Comparison of ENCODE assay signal across 21 cellular contexts in the genomic region with DNA sequence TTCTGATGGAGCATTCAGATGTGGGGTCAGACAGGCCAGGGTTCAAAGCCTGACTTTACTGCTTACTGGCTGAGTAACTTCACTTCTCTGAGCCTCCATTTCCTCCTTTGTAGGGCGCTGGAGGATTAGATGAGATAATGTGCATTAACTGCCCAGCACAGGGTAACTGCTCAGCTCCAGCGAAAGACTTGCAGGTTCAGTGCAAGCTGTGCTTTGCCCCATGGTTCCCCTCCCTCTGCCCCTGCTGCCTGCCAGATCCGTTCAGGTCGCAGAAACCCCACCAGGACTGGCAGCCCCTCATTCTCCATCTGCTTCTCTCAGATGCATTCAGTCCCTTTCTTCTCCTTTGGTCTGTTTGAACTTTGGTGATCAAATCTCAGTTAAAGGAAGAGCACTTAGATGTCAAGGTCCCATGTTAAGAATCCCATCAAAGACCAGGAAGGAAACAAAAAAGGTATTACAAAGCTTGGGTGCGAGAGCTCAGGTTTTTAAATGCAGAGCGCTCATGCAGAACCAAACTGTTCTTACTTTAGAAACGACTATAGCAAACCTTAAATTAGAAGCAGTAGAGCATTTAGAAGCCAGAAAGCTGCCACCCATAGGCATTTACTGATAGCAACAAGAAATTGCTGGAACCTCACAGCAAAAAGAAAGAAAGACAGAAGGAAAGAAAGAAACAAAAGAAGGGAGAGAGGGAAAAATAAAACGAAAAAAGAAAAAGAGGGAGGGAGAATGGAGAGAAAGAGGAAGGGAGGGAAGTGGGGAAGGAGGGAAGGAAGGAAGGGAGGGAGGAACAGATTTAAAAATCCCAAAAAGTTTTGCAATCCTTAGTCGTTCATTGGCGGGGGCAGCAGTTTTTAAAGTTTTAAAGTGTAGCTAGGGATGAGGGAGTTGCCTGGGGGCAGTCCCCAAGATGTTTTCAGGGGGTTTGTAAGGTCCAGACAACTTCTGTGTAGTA. TPM values are rescaled to one million over a fixed set of nuclear protein-coding genes. Genes with fewer than 3 reads are reported as not detected.
DNase-seq lines count a peak whose midpoint lies in the region; ATAC-seq, FAIRE-seq and TF ChIP-seq lines count a peak whose summit lies in the region.
"Had no signal": no experiment of that assay in that cellular context is flagged by ENCODE, and none has a peak within 500 bp of the region (broad histone marks: within the 10 kb centered on the region; RNA-seq: fewer than 3 reads in every experiment).

No MANE protein-coding gene starts in this region.

- H4K20me1 ChIP-seq in mammary epithelial cell (ENCODE audit: insufficient read depth, low read length) (no peaks in the 10 kb centered on the region), H1 (replicated peaks in 1 of 2; ENCODE audit: control insufficient read depth in 1 of 2, insufficient read depth in 2 of 2, low read length in 2 of 2) (no peaks in the 10 kb centered on the region)

- H3K27me3 ChIP-seq in mammary epithelial cell (ENCODE audit: insufficient read depth, low read length) (no peaks in the 10 kb centered on the region), breast epithelium (no peaks in the 10 kb centered on the region), H1 (replicated peaks in 1 of 4; ENCODE audit: control insufficient read depth in 3 of 4, extremely low read depth in 1 of 4, insufficient read depth in 3 of 4, low read length in 3 of 4) (no peaks in the 10 kb centered on the region), prostate gland (replicated peaks; ENCODE audit: insufficient read depth) (no peaks in the 10 kb centered on the region)
- H3K27me3 ChIP-seq: gastroesophageal sphincter had no signal

- H2BK120ac ChIP-seq in H1 (replicated peaks; ENCODE audit: low read depth, low read length), result no peak overlapping the region

- no peak overlapping the region for H2BK20ac ChIP-seq in H1 (ENCODE audit: low read length)

- H3K9me3 ChIP-seq in mammary epithelial cell (replicated peaks; ENCODE audit: insufficient read depth, low read length) (no peaks in the 10 kb centered on the region), breast epithelium (no peaks in the 10 kb centered on the region), HEK293 (ENCODE audit: control insufficient read depth, insufficient read depth, low read depth, low read length) (no peaks in the 10 kb centered on the region), H1 (ENCODE audit: insufficient read depth in 2 of 2, low read depth in 1 of 2, low read length in 1 of 2) (no peaks in the 10 kb centered on the region), prostate gland (no peaks in the 10 kb centered on the region)
- H3K9me3 ChIP-seq: gastroesophageal sphincter, stomach had no signal

- no peak overlapping the region for H2AFZ ChIP-seq in mammary epithelial cell (ENCODE audit: low read depth, low read length)
- H2AFZ ChIP-seq in H1 (ENCODE audit: low read length), result 0 out of 2 replicates have a peak overlapping the region, but pooled peaks have one; percentile 8

- H3K36me3 Mint-ChIP-seq in stimulated activated naive B cell treated with anti-CD40 and anti-IgM and Interleukin-4, amounts not matched to agents 10 μg/mL and 1 μg/mL and 100 μg/mL, for 72 hours, result no peaks in the 10 kb centered on the region
- H3K36me3 Mint-ChIP-seq in activated T-helper 17 cell treated with anti-CD3 and anti-CD28 coated beads, Interleukin-2, amount 50 U/mL, for 72 hours (ENCODE audit: low read depth), result no peaks in the 10 kb centered on the region
- H3K36me3 Mint-ChIP-seq: activated naive CD4-positive, alpha-beta T cell treated with anti-CD3 and anti-CD28 coated beads, Interleukin-2, amount 50 U/mL, for 72 hours; brain had no signal

- no peak overlapping the region for H3K4me3 ChIP-seq in mammary epithelial cell (replicated peaks in 1 of 3; ENCODE audit: insufficient read depth in 1 of 3, low read depth in 2 of 3, low read length in 3 of 3)
- H3K4me3 ChIP-seq in breast epithelium, result no peak overlapping the region
- H3K4me3 ChIP-seq in HEK293 (ENCODE audit: low read depth, low read length), result no peak overlapping the region
- no peak overlapping the region for H3K4me3 ChIP-seq in H1 (ENCODE audit: extremely low read depth in 1 of 4, insufficient read depth in 2 of 4, low read depth in 3 of 4, low read length in 4 of 4)
- H3K4me3 ChIP-seq in prostate gland, result no peak overlapping the region
- H3K4me3 ChIP-seq: gastroesophageal sphincter, SK-N-MC, stomach had no signal

- H2AK5ac ChIP-seq in H1 (ENCODE audit: low read depth, low read length), result no peak overlapping the region

- peak overlapping the region; percentile 92 for H3K27ac ChIP-seq in mammary epithelial cell (ENCODE audit: insufficient read depth, low read depth, low read length)
- peak overlapping the region in 1 of 2 donors; percentile 16 for H3K27ac ChIP-seq in breast epithelium
- no peak overlapping the region for H3K27ac ChIP-seq in HEK293 (ENCODE audit: extremely low read depth, low read depth, low read length)
- H3K27ac ChIP-seq in H1 (ENCODE audit: low read depth, low read length), result no peak overlapping the region
- H3K27ac ChIP-seq in prostate gland, result no peak overlapping the region
- H3K27ac ChIP-seq: gastroesophageal sphincter, SK-N-MC, stomach had no signal

- TF ChIP-seq EP300 in H1 (IDR thresholded peaks at IDR 0.05; ENCODE audit: borderline replicate concordance in 1 of 2, low read depth in 2 of 2, low read length in 2 of 2), result no peak

- H3K4me2 ChIP-seq in mammary epithelial cell (ENCODE audit: insufficient read depth, low read depth, low read length) (peak overlapping the region; percentile 11), H1 (ENCODE audit: insufficient read depth in 1 of 2, low read depth in 2 of 2, low read length in 2 of 2) (no peak overlapping the region)

- H3K36me3 ChIP-seq in mammary epithelial cell (ENCODE audit: insufficient read depth, low read length) (no peaks in the 10 kb centered on the region), breast epithelium (no peaks in the 10 kb centered on the region), HEK293 (ENCODE audit: control insufficient read depth in 2 of 2, insufficient read depth in 1 of 2, low read length in 2 of 2) (no peaks in the 10 kb centered on the region), H1 (ENCODE audit: control insufficient read depth in 2 of 4, insufficient read depth in 4 of 4, low read length in 3 of 4) (no peaks in the 10 kb centered on the region), prostate gland (no peaks in the 10 kb centered on the region)
- H3K36me3 ChIP-seq: stomach had no signal

- no peak overlapping the region for H2BK12ac ChIP-seq in H1 (ENCODE audit: low read depth, low read length)

- H4K5ac ChIP-seq in H1 (ENCODE audit: insufficient read length, low read depth, low read length), result no peak overlapping the region

- peaks cover 17 to 19% of the 10 kb centered on the region in 2 donors for H3K27me3 Mint-ChIP-seq in stimulated activated naive B cell treated with anti-CD40 and anti-IgM and Interleukin-4, amounts not matched to agents 10 μg/mL and 1 μg/mL and 100 μg/mL, for 72 hours
- H3K27me3 Mint-ChIP-seq in activated T-helper 17 cell treated with anti-CD3 and anti-CD28 coated beads, Interleukin-2, amount 50 U/mL, for 72 hours, result peaks cover 16% of the 10 kb centered on the region

- no peak overlapping the region for H3K23ac ChIP-seq in H1 (ENCODE audit: insufficient read length)

- H3K4me3 Mint-ChIP-seq in stimulated activated naive B cell treated with anti-CD40 and anti-IgM and Interleukin-4, amounts not matched to agents 10 μg/mL and 1 μg/mL and 100 μg/mL, for 72 hours, result peak overlapping the region in 1 of 2 donors; percentile 32
- H3K4me3 Mint-ChIP-seq in activated T-helper 17 cell treated with anti-CD3 and anti-CD28 coated beads, Interleukin-2, amount 50 U/mL, for 72 hours, result no peak overlapping the region
- H3K4me3 Mint-ChIP-seq: brain; dendritic cell treated with granulocyte-macrophage colony-stimulating factor and Interleukin-4, amounts not matched to agents 40 ng/mL and 50 ng/mL, for 4 days had no signal

- TF ChIP-seq CTCF in mammary epithelial cell (conservative IDR thresholded peaks at IDR 0.05 in 1 of 2, IDR thresholded peaks at IDR 0.05 in 1 of 2; ENCODE audit: extremely low read depth in 1 of 2, insufficient read depth in 1 of 2, low read depth in 1 of 2, low read length in 2 of 2), result no peak
- no peak for TF ChIP-seq CTCF in breast epithelium (IDR thresholded peaks at IDR 0.05)
- no peak for TF ChIP-seq CTCF in HEK293 (tag by site-specific recombination; IDR thresholded peaks at IDR 0.05)
- no peak for TF ChIP-seq CTCF in H1 (IDR thresholded peaks at IDR 0.05; ENCODE audit: control extremely low read depth in 1 of 3, insufficient read depth in 1 of 3, low read depth in 1 of 3, low read length in 3 of 3)
- TF ChIP-seq CTCF in prostate gland (IDR thresholded peaks at IDR 0.05), result no peak

- H3K4ac ChIP-seq in H1 (replicated peaks; ENCODE audit: insufficient read length, low read depth, low read length), result no peak overlapping the region

- no peak overlapping the region for H4K91ac ChIP-seq in H1 (replicated peaks; ENCODE audit: insufficient read length, low read length)

- peaks cover 9 to 13% of the 10 kb centered on the region in 2 donors for H3K4me1 Mint-ChIP-seq in stimulated activated naive B cell treated with anti-CD40 and anti-IgM and Interleukin-4, amounts not matched to agents 10 μg/mL and 1 μg/mL and 100 μg/mL, for 72 hours
- H3K4me1 Mint-ChIP-seq in activated T-helper 17 cell treated with anti-CD3 and anti-CD28 coated beads, Interleukin-2, amount 50 U/mL, for 72 hours, result no peaks in the 10 kb centered on the region

- no peak for DNase-seq in mammary epithelial cell
- no peak for DNase-seq in breast epithelium (ENCODE audit: low spot score in 2 of 2)
- no peak for DNase-seq in H1 (ENCODE audit: low read depth in 1 of 2, low spot score in 2 of 2)
- DNase-seq in stimulated activated naive B cell treated with anti-CD40 and anti-IgM and Interleukin-4, amounts not matched to agents 10 μg/mL and 1 μg/mL and 100 μg/mL, for 72 hours, result no peak
- DNase-seq in prostate gland (ENCODE audit: low spot score), result no peak
- DNase-seq: ACHN; activated CD4-positive, alpha-beta T cell treated with anti-CD3 and anti-CD28 coated beads for 4 hours; activated CD8-positive, alpha-beta memory T cell treated with anti-CD3 and anti-CD28 coated beads, Interleukin-2, amount 50 U/mL, for 48 hours; EL; IMR-90; stomach; T1000 had no signal

- H3K14ac ChIP-seq in H1 (ENCODE audit: insufficient read length), result no peak overlapping the region

- H4K8ac ChIP-seq in H1 (ENCODE audit: extremely low read depth, insufficient read depth, low read length), result no peak overlapping the region

- H3K79me1 ChIP-seq in H1 (ENCODE audit: low read depth, low read length), result no peaks in the 10 kb centered on the region

- no peak for TF ChIP-seq POLR2A in breast epithelium (IDR thresholded peaks at IDR 0.05)
- no peak for TF ChIP-seq POLR2A in H1 (IDR thresholded peaks at IDR 0.05; ENCODE audit: control extremely low read depth in 1 of 2, low read depth in 2 of 2, low read length in 2 of 2)
- TF ChIP-seq POLR2A in prostate gland (IDR thresholded peaks at IDR 0.05), result no peak

- no peak overlapping the region for H2BK15ac ChIP-seq in H1 (ENCODE audit: low read length)

- H3K4me1 ChIP-seq in mammary epithelial cell (ENCODE audit: insufficient read depth, low read length) (peaks cover 30% of the 10 kb centered on the region), breast epithelium (no peaks in the 10 kb centered on the region), HEK293 (ENCODE audit: control insufficient read depth, insufficient read depth, low read length) (0 out of 2 replicates have a peak, but pooled peaks cover 5% of the 10 kb centered on the region), H1 (replicated peaks in 1 of 4; ENCODE audit: control insufficient read depth in 3 of 4, insufficient read depth in 4 of 4, low read length in 3 of 4) (peaks cover 0 to 6% (median 2%) of the 10 kb centered on the region in 4 experiments; a peak in 3 of 7 replicates), prostate gland (replicated peaks) (no peaks in the 10 kb centered on the region)
- H3K4me1 ChIP-seq: stomach had no signal

- no peaks in the 10 kb centered on the region for H3K23me2 ChIP-seq in H1 (ENCODE audit: low read depth, low read length)

- peak in 1 of 2 donors; percentile 29 for ATAC-seq in stimulated activated naive B cell treated with anti-CD40 and anti-IgM and Interleukin-4, amounts not matched to agents 10 μg/mL and 1 μg/mL and 100 μg/mL, for 72 hours (replicated peaks)
- ATAC-seq in GM21717 (IDR thresholded peaks at IDR 0.05; ENCODE audit: unreplicated experiment), result no peak
- no peak for ATAC-seq in activated T-helper 17 cell treated with anti-CD3 and anti-CD28 coated beads, Interleukin-2, amount 50 U/mL, for 72 hours (replicated peaks)
- ATAC-seq: activated naive CD4-positive, alpha-beta T cell treated with anti-CD3 and anti-CD28 coated beads, Interleukin-2, amount 50 U/mL, for 72 hours; gastroesophageal sphincter had no signal

- peak overlapping the region; percentile 38; the same call in 1 of the 2 replicates for H3K18ac ChIP-seq in H1 (ENCODE audit: extremely low read depth, low read length)

- peak overlapping the region; percentile 38 for H3K27ac Mint-ChIP-seq in stimulated activated naive B cell treated with anti-CD40 and anti-IgM and Interleukin-4, amounts not matched to agents 10 μg/mL and 1 μg/mL and 100 μg/mL, for 72 hours
- H3K27ac Mint-ChIP-seq in activated T-helper 17 cell treated with anti-CD3 and anti-CD28 coated beads, Interleukin-2, amount 50 U/mL, for 72 hours, result no peak overlapping the region
- H3K27ac Mint-ChIP-seq: brain; dendritic cell treated with granulocyte-macrophage colony-stimulating factor and Interleukin-4, amounts not matched to agents 40 ng/mL and 50 ng/mL, for 4 days had no signal

- TF ChIP-seq RAD21 in H1 (IDR thresholded peaks at IDR 0.05 in 1 of 2, conservative IDR thresholded peaks at IDR 0.05 in 1 of 2; ENCODE audit: low read depth in 2 of 2, low read length in 2 of 2), result no peak

- no peak for FAIRE-seq in H1 (lab: Jason Lieb, UNC)

- CTCF ChIA-PET in mammary epithelial cell (lab: Charles Lee; ENCODE audit: low non-redundant PET), result interaction anchor here (0.6 kb wide), 1 partner anchor 100 kb away, joined by 3 read pairs; no protein-coding TSS in a partner anchor
- CTCF ChIA-PET in HEK293 (lab: Yijun Ruan, JAX), result interaction anchor here (0.7 to 0.8 kb wide), 2 partner anchors 26 to 139 kb away, joined by 3 to 4 read pairs; no protein-coding TSS in a partner anchor
- CTCF ChIA-PET in H1 (lab: Charles Lee; ENCODE audit: partially characterized antibody), result interaction anchor here (0.6 to 2.1 kb wide), 10 partner anchors 9 to 672 kb away, joined by 3 to 8 read pairs (median 3); no protein-coding TSS in a partner anchor

- H3K9ac ChIP-seq in mammary epithelial cell (ENCODE audit: insufficient read depth, low read length) (peak overlapping the region; percentile 41), H1 (replicated peaks in 1 of 4; ENCODE audit: extremely low read depth in 1 of 4, low read depth in 3 of 4, low read length in 3 of 4) (no peak overlapping the region)

- no peaks in the 10 kb centered on the region for H3K9me3 Mint-ChIP-seq in stimulated activated naive B cell treated with anti-CD40 and anti-IgM and Interleukin-4, amounts not matched to agents 10 μg/mL and 1 μg/mL and 100 μg/mL, for 72 hours
- H3K9me3 Mint-ChIP-seq in activated T-helper 17 cell treated with anti-CD3 and anti-CD28 coated beads, Interleukin-2, amount 50 U/mL, for 72 hours, result no peaks in the 10 kb centered on the region
- H3K9me3 Mint-ChIP-seq: activated naive CD4-positive, alpha-beta T cell treated with anti-CD3 and anti-CD28 coated beads, Interleukin-2, amount 50 U/mL, for 72 hours; brain; dendritic cell treated with granulocyte-macrophage colony-stimulating factor and Interleukin-4, amounts not matched to agents 40 ng/mL and 50 ng/mL, for 4 days had no signal

- peaks cover 7% of the 10 kb centered on the region for H3K79me2 ChIP-seq in mammary epithelial cell (ENCODE audit: insufficient read depth, low read length)
- H3K79me2 ChIP-seq in H1 (ENCODE audit: control insufficient read depth in 1 of 2, insufficient read depth in 2 of 2, low read length in 2 of 2), result no peaks in the 10 kb centered on the region

- no peak overlapping the region for H2BK5ac ChIP-seq in H1 (ENCODE audit: low read depth, low read length)

- no peak overlapping the region for H3K56ac ChIP-seq in H1 (replicated peaks; ENCODE audit: insufficient read length, low read depth, low read length)

- no TSS peak for BruUV-seq in mammary epithelial cell (replicated peaks; lab: Mats Ljungman, UMichigan)

- POLR2A ChIA-PET in HEK293 (lab: Yijun Ruan, JAX) (no interaction called here), H1 (lab: Charles Lee; ENCODE audit: partially characterized antibody) (interaction anchor here (0.5 to 1.1 kb wide), 3 partner anchors 11 to 57 kb away, joined by 3 to 5 read pairs (median 4); a partner anchor contains a TSS)

- in situ Hi-C loops in mammary epithelial cell (cut with MboI; ENCODE audit: low sequenced_read_pairs in 2 of 2), result no loop called here

- WGBS in mammary epithelial cell (ENCODE audit: low coverage, missing lambda C conversion rate), result 93% methylated on average over 10 of the region's 10 CpGs
- 69 to 92% methylated on average over 1 to 10 of the region's 10 CpGs for WGBS in H1 (ENCODE audit: extremely low coverage in 1 of 2, insufficient coverage in 1 of 2, insufficient read length in 1 of 2, insufficient replicate concordance in 2 of 2, low coverage in 1 of 2, low lambda C conversion rate in 2 of 2, missing lambda C conversion rate in 1 of 2), 2 experiments
- WGBS in prostate gland, result 70% methylated on average over 10 of the region's 10 CpGs

- intact Hi-C loops in mammary epithelial cell (cut with micrococcal nuclease), result no loop called here
- intact Hi-C loops in breast epithelium (cut with DNase I; ENCODE audit: low total_unique reads), result no loop called here
- intact Hi-C loops in prostate gland (cut with DNase I), result no loop called here

- dilution Hi-C loops in mammary epithelial cell (cut with HindIII; ENCODE audit: low sequenced_read_pairs), result no loop called here

RNA-seq across cellular contexts. Expression of a gene that starts 23.5 kb away (rescaled TPM):
- 10 to 100 TPM; 19.0 to 23.2 TPM for total RNA-seq in mammary epithelial cell
- polyA plus RNA-seq in mammary epithelial cell, result 6.3 TPM
- 18.6 TPM for polyA minus RNA-seq in mammary epithelial cell
- total RNA-seq in breast epithelium, result 100 to 1,000 TPM in 1 of 3 donors, 10 to 100 TPM in 2; 13.3 to 108 (median 26.5) TPM
- total RNA-seq in H1 (2021; fragmentation: NEBNext Ultra II Directional; extraction: Animal tissue kit (Norgen Biotek cat#: 25700)), result 4.2 and 4.7 TPM in 2 replicates
- polyA plus RNA-seq in H1 (2011; rRNA removed), result 0.79 and 1.5 TPM in 2 replicates
- polyA plus RNA-seq in H1 (2011; cell fraction: cytosol; rRNA removed), result 1.5 TPM
- polyA plus RNA-seq in H1 (2011; cell fraction: nucleus; rRNA removed), result 2.6 TPM
- 2.5 to 3.5 TPM (median 2.7 TPM) in 4 replicates for polyA plus RNA-seq in H1 (2012, experiment 1 of 2)
- 1.5 TPM for polyA plus RNA-seq in H1 (2012, experiment 2 of 2)
- 4.3 TPM for polyA plus RNA-seq in H1 (2013, experiment 1 of 2)
- polyA plus RNA-seq in H1 (2013, experiment 2 of 2), result 4.4 TPM
- 1.6 and 1.9 TPM in 2 replicates for polyA minus RNA-seq in H1 (2011; rRNA and poly(A)+ RNA removed)
- polyA minus RNA-seq in H1 (2011; cell fraction: cytosol; rRNA and poly(A)+ RNA removed), result 3.7 TPM
- polyA minus RNA-seq in H1 (2011; cell fraction: nucleus; rRNA and poly(A)+ RNA removed), result 1.4 TPM
- total RNA-seq in activated T-helper 17 cell treated with anti-CD3 and anti-CD28 coated beads, Interleukin-2, amount 50 U/mL, for 72 hours, result under 1 TPM in 1 of 2 donors, not detected in 1; 0.16 TPM
- total RNA-seq in prostate gland, result 10 to 100 TPM in 1 of 2 donors, 1 to 10 TPM in 1; 8.4 to 10.3 TPM
- polyA plus RNA-seq: neural cell had no signal

RNA-seq across cellular contexts. Expression of a gene that starts 50.1 kb away (rescaled TPM):
- total RNA-seq in mammary epithelial cell (10 to 100 TPM; 50.2 to 61.6 TPM), breast epithelium (10 to 100 TPM; 14.4 to 17.1 (median 16.5) TPM), prostate gland (10 to 100 TPM; 11.1 to 12.0 TPM)
- polyA plus RNA-seq in mammary epithelial cell (13.0 TPM), H1 (2011; rRNA removed) (7.4 and 11.2 TPM in 2 replicates)
- polyA minus RNA-seq in mammary epithelial cell, result 27.5 TPM
- 48.9 and 52.2 TPM in 2 replicates for total RNA-seq in H1 (2021; fragmentation: NEBNext Ultra II Directional; extraction: Animal tissue kit (Norgen Biotek cat#: 25700))
- 17.1 TPM for polyA plus RNA-seq in H1 (2011; cell fraction: cytosol; rRNA removed)
- 12.6 TPM for polyA plus RNA-seq in H1 (2011; cell fraction: nucleus; rRNA removed)
- polyA plus RNA-seq in H1 (2012, experiment 1 of 2), result 13.5 to 18.1 TPM (median 15.5 TPM) in 4 replicates
- polyA plus RNA-seq in H1 (2012, experiment 2 of 2), result 1.7 TPM
- polyA plus RNA-seq in H1 (2013, experiment 1 of 2), result 19.6 TPM
- polyA plus RNA-seq in H1 (2013, experiment 2 of 2), result 19.1 TPM
- polyA minus RNA-seq in H1 (2011; rRNA and poly(A)+ RNA removed), result 38.9 and 44.5 TPM in 2 replicates
- 52.5 TPM for polyA minus RNA-seq in H1 (2011; cell fraction: cytosol; rRNA and poly(A)+ RNA removed)
- 48.6 TPM for polyA minus RNA-seq in H1 (2011; cell fraction: nucleus; rRNA and poly(A)+ RNA removed)
- 10 to 100 TPM; 27.6 to 28.1 TPM for total RNA-seq in activated T-helper 17 cell treated with anti-CD3 and anti-CD28 coated beads, Interleukin-2, amount 50 U/mL, for 72 hours
